In genomic region chr22:20646906-20647305, GRCh38 we compare ENCODE assay signal across 26 cellular contexts.
"Had no signal": no experiment of that assay in that cellular context is flagged by ENCODE, and none has a peak within 500 bp of the region (broad histone marks: within the 10 kb centered on the region; RNA-seq: fewer than 3 reads in every experiment).

No MANE protein-coding gene starts in this region.

- H3K27me3 Mint-ChIP-seq: activated CD4-positive, alpha-beta T cell treated with anti-CD3 and anti-CD28 coated beads for 36 hours; activated naive CD4-positive, alpha-beta T cell treated with anti-CD3 and anti-CD28 coated beads, Interleukin-2, amount 50 U/mL, for 24 hours; activated naive CD8-positive, alpha-beta T cell treated with anti-CD3 and anti-CD28 coated beads, Interleukin-2, amount 50 U/mL, for 24 hours; activated T-cell treated with anti-CD3 and anti-CD28 coated beads, Interleukin-2, amount 50 U/mL, for 24 hours had no signal

- DNase-seq: activated CD4-positive, alpha-beta T cell treated with anti-CD3 and anti-CD28 coated beads for 36 hours; activated CD4-positive, CD25-positive, alpha-beta regulatory T cell; activated CD8-positive, alpha-beta T cell treated with anti-CD3 and anti-CD28 coated beads, Interleukin-2, amount 10 ng/mL, durations not matched to agents 7 days and 5 days; activated naive CD8-positive, alpha-beta T cell treated with anti-CD3 and anti-CD28 coated beads, Interleukin-2, amount 50 U/mL, for 24 hours; activated T-cell treated with anti-CD3 and anti-CD28 coated beads, Interleukin-2, amount 50 U/mL, for 24 hours; amygdala; caudate nucleus; foreskin fibroblast; hippocampal formation; immature natural killer cell; kidney; left colon; mammary epithelial cell; naive B cell; stimulated activated CD4-positive, alpha-beta T cell treated with anti-CD3 and anti-CD28 coated beads, Interleukin-12 subunit alpha, Interleukin-12 subunit beta, amount 100 ng/mL, for 4 hours; stimulated activated CD4-positive, alpha-beta T cell treated with anti-CD3 and anti-CD28 coated beads, Interleukin-4, amount 100 ng/mL, for 1 hour; stimulated activated naive CD8-positive, alpha-beta T cell treated with anti-CD3 and anti-CD28 coated beads, Interleukin-15, Interleukin-2, amounts not matched to agents 100 U/mL and 50 U/mL, for 24 hours; T-helper 2 cell; testis; transverse colon had no signal

- H3K4me3 Mint-ChIP-seq: activated CD4-positive, alpha-beta T cell treated with anti-CD3 and anti-CD28 coated beads for 36 hours; activated CD8-positive, alpha-beta T cell treated with anti-CD3 and anti-CD28 coated beads, Interleukin-2, amount 10 ng/mL, durations not matched to agents 7 days and 5 days; activated naive CD4-positive, alpha-beta T cell treated with anti-CD3 and anti-CD28 coated beads, Interleukin-2, amount 50 U/mL, for 24 hours; activated naive CD8-positive, alpha-beta T cell treated with anti-CD3 and anti-CD28 coated beads, Interleukin-2, amount 50 U/mL, for 24 hours; activated T-cell treated with anti-CD3 and anti-CD28 coated beads, Interleukin-2, amount 50 U/mL, for 24 hours; immature natural killer cell; mesothelial cell of epicardium; naive B cell; neural progenitor cell had no signal

- H3K4me1 Mint-ChIP-seq: activated CD4-positive, alpha-beta T cell treated with anti-CD3 and anti-CD28 coated beads for 36 hours; activated naive CD4-positive, alpha-beta T cell treated with anti-CD3 and anti-CD28 coated beads, Interleukin-2, amount 50 U/mL, for 24 hours; activated naive CD8-positive, alpha-beta T cell treated with anti-CD3 and anti-CD28 coated beads, Interleukin-2, amount 50 U/mL, for 24 hours; mesothelial cell of epicardium; naive B cell had no signal

- H3K36me3 Mint-ChIP-seq: activated naive CD4-positive, alpha-beta T cell treated with anti-CD3 and anti-CD28 coated beads, Interleukin-2, amount 50 U/mL, for 24 hours; immature natural killer cell; mesothelial cell of epicardium; naive B cell; neural progenitor cell had no signal

- H3K27ac Mint-ChIP-seq: activated CD4-positive, alpha-beta T cell treated with anti-CD3 and anti-CD28 coated beads for 36 hours; activated CD8-positive, alpha-beta T cell treated with anti-CD3 and anti-CD28 coated beads, Interleukin-2, amount 10 ng/mL, durations not matched to agents 7 days and 5 days; activated naive CD4-positive, alpha-beta T cell treated with anti-CD3 and anti-CD28 coated beads, Interleukin-2, amount 50 U/mL, for 24 hours; activated naive CD8-positive, alpha-beta T cell treated with anti-CD3 and anti-CD28 coated beads, Interleukin-2, amount 50 U/mL, for 24 hours; activated T-cell treated with anti-CD3 and anti-CD28 coated beads, Interleukin-2, amount 50 U/mL, for 24 hours; immature natural killer cell; mesothelial cell of epicardium; neural progenitor cell; progenitor cell of endocrine pancreas had no signal

- ATAC-seq: activated CD4-positive, alpha-beta T cell treated with anti-CD3 and anti-CD28 coated beads for 36 hours; activated CD8-positive, alpha-beta T cell treated with anti-CD3 and anti-CD28 coated beads, Interleukin-2, amount 10 ng/mL, durations not matched to agents 7 days and 5 days; activated naive CD8-positive, alpha-beta T cell treated with anti-CD3 and anti-CD28 coated beads, Interleukin-2, amount 50 U/mL, for 24 hours; esophagus mucosa; left colon; right lobe of liver; stimulated activated naive CD8-positive, alpha-beta T cell treated with anti-CD3 and anti-CD28 coated beads, Interleukin-15, Interleukin-2, amounts not matched to agents 100 U/mL and 50 U/mL, for 24 hours had no signal

- H3K9me3 Mint-ChIP-seq: activated naive CD4-positive, alpha-beta T cell treated with anti-CD3 and anti-CD28 coated beads, Interleukin-2, amount 50 U/mL, for 24 hours; activated naive CD8-positive, alpha-beta T cell treated with anti-CD3 and anti-CD28 coated beads, Interleukin-2, amount 50 U/mL, for 24 hours; activated T-cell treated with anti-CD3 and anti-CD28 coated beads, Interleukin-2, amount 50 U/mL, for 24 hours; immature natural killer cell; mesothelial cell of epicardium; naive B cell; neural progenitor cell had no signal
